ENCODE assay signal across 9 cellular contexts in genomic region chr1:27520651-27521050, GRCh38. TPM values are rescaled to one million over a fixed set of nuclear protein-coding genes. Genes with fewer than 3 reads are reported as not detected.
A peak's percentile ranks its signal among the peaks of the same experiment; 100 is the strongest.
DNase-seq lines count a peak whose midpoint lies in the region; ATAC-seq lines count a peak whose summit lies in the region.
"Had no signal": no experiment of that assay in that cellular context is flagged by ENCODE, and none has a peak within 500 bp of the region (broad histone marks: within the 10 kb centered on the region; RNA-seq: fewer than 3 reads in every experiment).

No MANE protein-coding gene starts in this region.

- no peaks in the 10 kb centered on the region for H3K27me3 Mint-ChIP-seq in activated naive CD8-positive, alpha-beta T cell treated with anti-CD3 and anti-CD28 coated beads, Interleukin-2, amount 50 U/mL, for 24 hours
- H3K27me3 Mint-ChIP-seq in stimulated activated naive B cell treated with anti-CD40 and anti-IgM and Interleukin-4, amounts not matched to agents 10 μg/mL and 1 μg/mL and 100 μg/mL, for 72 hours = peaks cover 9 to 10% of the 10 kb centered on the region in 2 donors

- peak overlapping the region; percentile 92 for H3K4me3 Mint-ChIP-seq in activated naive CD8-positive, alpha-beta T cell treated with anti-CD3 and anti-CD28 coated beads, Interleukin-2, amount 50 U/mL, for 24 hours
- no peak overlapping the region for H3K4me3 Mint-ChIP-seq in stimulated activated naive B cell treated with anti-CD40 and anti-IgM and Interleukin-4, amounts not matched to agents 10 μg/mL and 1 μg/mL and 100 μg/mL, for 72 hours

- H3K9me3 Mint-ChIP-seq in activated naive CD8-positive, alpha-beta T cell treated with anti-CD3 and anti-CD28 coated beads, Interleukin-2, amount 50 U/mL, for 24 hours = no peaks in the 10 kb centered on the region
- H3K9me3 Mint-ChIP-seq in stimulated activated naive B cell treated with anti-CD40 and anti-IgM and Interleukin-4, amounts not matched to agents 10 μg/mL and 1 μg/mL and 100 μg/mL, for 72 hours = no peaks in the 10 kb centered on the region

- H3K4me1 Mint-ChIP-seq in activated naive CD8-positive, alpha-beta T cell treated with anti-CD3 and anti-CD28 coated beads, Interleukin-2, amount 50 U/mL, for 24 hours = peaks cover 75% of the 10 kb centered on the region
- H3K4me1 Mint-ChIP-seq in stimulated activated naive B cell treated with anti-CD40 and anti-IgM and Interleukin-4, amounts not matched to agents 10 μg/mL and 1 μg/mL and 100 μg/mL, for 72 hours = peaks cover 40 to 62% of the 10 kb centered on the region in 2 donors

- DNase-seq in DMS53 (lab: John Stamatoyannopoulos, UW) (peak; percentile 42), DMS53 treated with DMSO at 0.1 percent for 48 hours (lab: John Stamatoyannopoulos, UW; ENCODE audit: unreplicated experiment) (no peak), left lobe of liver (ENCODE audit: low spot score) (no peak), glomerular visceral epithelial cell (ENCODE audit: extremely low spot score) (no peak), T-helper 9 cell (no peak)
- no peak for DNase-seq in activated naive CD8-positive, alpha-beta T cell treated with anti-CD3 and anti-CD28 coated beads, Interleukin-2, amount 50 U/mL, for 24 hours
- no peak for DNase-seq in stimulated activated naive B cell treated with anti-CD40 and anti-IgM and Interleukin-4, amounts not matched to agents 10 μg/mL and 1 μg/mL and 100 μg/mL, for 72 hours
- DNase-seq: NCI-H526 treated with DMSO at 0.1 percent for 48 hours had no signal

- ATAC-seq in activated naive CD8-positive, alpha-beta T cell treated with anti-CD3 and anti-CD28 coated beads, Interleukin-2, amount 50 U/mL, for 24 hours = no peak
- ATAC-seq in left lobe of liver = peak; percentile 25
- ATAC-seq in stimulated activated naive B cell treated with anti-CD40 and anti-IgM and Interleukin-4, amounts not matched to agents 10 μg/mL and 1 μg/mL and 100 μg/mL, for 72 hours (replicated peaks) = no peak
- no peak for ATAC-seq in HG02852 (IDR thresholded peaks at IDR 0.05; ENCODE audit: unreplicated experiment)

- H3K36me3 Mint-ChIP-seq in activated naive CD8-positive, alpha-beta T cell treated with anti-CD3 and anti-CD28 coated beads, Interleukin-2, amount 50 U/mL, for 24 hours (ENCODE audit: low read depth) = peaks cover 1% of the 10 kb centered on the region
- no peaks in the 10 kb centered on the region for H3K36me3 Mint-ChIP-seq in stimulated activated naive B cell treated with anti-CD40 and anti-IgM and Interleukin-4, amounts not matched to agents 10 μg/mL and 1 μg/mL and 100 μg/mL, for 72 hours

- peak overlapping the region; percentile 95 for H3K27ac Mint-ChIP-seq in activated naive CD8-positive, alpha-beta T cell treated with anti-CD3 and anti-CD28 coated beads, Interleukin-2, amount 50 U/mL, for 24 hours
- peak overlapping the region; percentile 59 for H3K27ac Mint-ChIP-seq in stimulated activated naive B cell treated with anti-CD40 and anti-IgM and Interleukin-4, amounts not matched to agents 10 μg/mL and 1 μg/mL and 100 μg/mL, for 72 hours

RNA-seq across cellular contexts. Expression of gene WASF2, which starts 30.7 kb away (rescaled TPM):
- 27.9 TPM for total RNA-seq in left lobe of liver
